Comparison of ENCODE assay signal across 8 cellular contexts in genomic region chr2:192162392-192163042, GRCh38. TPM values are rescaled to one million over a fixed set of nuclear protein-coding genes. Genes with fewer than 3 reads are reported as not detected.
DNase-seq lines count a peak whose midpoint lies in the region; ATAC-seq and TF ChIP-seq lines count a peak whose summit lies in the region.

No MANE protein-coding gene starts in this region.

- no peak overlapping the region for H3K4me3 ChIP-seq in colonic mucosa
- no peak overlapping the region for H3K4me3 ChIP-seq in right lobe of liver

- TF ChIP-seq POLR2A in right lobe of liver (IDR thresholded peaks at IDR 0.05), result no peak

- intact Hi-C loops in Right ventricle myocardium inferior (cut with DNase I) (loop anchor here (1.0 to 10.0 kb wide), 2 partner anchors 350 to 598 kb away; no protein-coding TSS in a partner anchor), cardiac septum (cut with DNase I) (loop anchor here (1.0 to 2.0 kb wide), 2 partner anchors 350 to 608 kb away; no protein-coding TSS in a partner anchor), colonic mucosa (cut with DNase I) (loop anchor here (2.0 to 5.0 kb wide), 3 partner anchors 295 to 610 kb away; no protein-coding TSS in a partner anchor), right lobe of liver (cut with DNase I) (loop anchor here (5.0 to 10.0 kb wide), 2 partner anchors 350 to 598 kb away; no protein-coding TSS in a partner anchor)

- H3K4me1 ChIP-seq in colonic mucosa (no peaks in the 10 kb centered on the region), right lobe of liver (no peaks in the 10 kb centered on the region)

- WGBS in right lobe of liver (ENCODE audit: insufficient coverage, low coverage, low lambda C conversion rate, missing lambda C conversion rate), result 5% methylated on average over 4 of the region's 4 CpGs

- peak; percentile 89 for TF ChIP-seq CTCF in colonic mucosa (IDR thresholded peaks at IDR 0.05)
- TF ChIP-seq CTCF in right lobe of liver (IDR thresholded peaks at IDR 0.05), result peak; percentile 91 to 97 (median 94)

- H3K27me3 ChIP-seq in colonic mucosa (no peaks in the 10 kb centered on the region), right lobe of liver (no peaks in the 10 kb centered on the region)

- H3K36me3 ChIP-seq in colonic mucosa, result no peaks in the 10 kb centered on the region
- no peaks in the 10 kb centered on the region for H3K36me3 ChIP-seq in right lobe of liver

- H3K9ac ChIP-seq in colonic mucosa (ENCODE audit: low read depth in 2 of 2, low read length in 2 of 2), result no peak overlapping the region

- peak; percentile 75 for ATAC-seq in Right ventricle myocardium inferior
- peak; percentile 73 for ATAC-seq in HG02970 (IDR thresholded peaks at IDR 0.05; ENCODE audit: low FRiP score, unreplicated experiment)
- peak; percentile 93 to 99 (median 96) for ATAC-seq in right lobe of liver

- H3K27ac ChIP-seq in colonic mucosa, result no peak overlapping the region
- no peak overlapping the region for H3K27ac ChIP-seq in right lobe of liver

- no peak for DNase-seq in Right ventricle myocardium inferior (ENCODE audit: missing footprints)
- DNase-seq in cardiac septum (ENCODE audit: low spot score), result no peak
- DNase-seq in NCI-H226, result peak; percentile 51
- peak; percentile 44 to 70 for DNase-seq in activated CD4-positive, alpha-beta T cell treated with anti-CD3 and anti-CD28 coated beads for 24 hours (ENCODE audit: low read depth in 2 of 2)
- DNase-seq in colonic mucosa, result peak; percentile 85
- peak in 2 of 3 donors; percentile 28 to 68 for DNase-seq in right lobe of liver
- DNase-seq in stimulated activated CD4-positive, alpha-beta T cell treated with anti-CD3 and anti-CD28 coated beads, TNF-alpha, amount 100 ng/mL, for 48 hours (ENCODE audit: low read depth in 3 of 3), result peak; percentile 21 to 77 (median 55)

- H3K9me3 ChIP-seq in colonic mucosa, result no peaks in the 10 kb centered on the region
- H3K9me3 ChIP-seq in right lobe of liver, result no peaks in the 10 kb centered on the region

RNA-seq across cellular contexts. Expression of gene TMEFF2, which starts 32.2 kb away (rescaled TPM):
- total RNA-seq in Right ventricle myocardium inferior, result 0.11 TPM
- total RNA-seq in cardiac septum, result not detected
- total RNA-seq in colonic mucosa, result under 1 TPM; 0.24 to 0.37 TPM
- not detected for total RNA-seq in right lobe of liver

Comparison
In these comparisons a context has a peak if more than half of its experiments do, and no peak if none do; other contexts are left out.
1. DNase-seq: peak in NCI-H226 (single experiment), activated CD4-positive, alpha-beta T cell treated with anti-CD3 and anti-CD28 coated beads for 24 hours (2 of 2), colonic mucosa (single experiment), right lobe of liver (2 of 3) and stimulated activated CD4-positive, alpha-beta T cell treated with anti-CD3 and anti-CD28 coated beads, TNF-alpha, amount 100 ng/mL, for 48 hours (3 of 3); none in Right ventricle myocardium inferior (single experiment) and cardiac septum (single experiment).
2. Peak in every context shown above with its lines, with median percentiles within 50 percentile points of each other: ATAC-seq.